Comparison of ENCODE assay signal across 1 cellular context in genomic region chr16:77789085-77789611, GRCh38.
TF ChIP-seq lines count a peak whose summit lies in the region.

No MANE protein-coding gene starts in this region.

TF ChIP-seq in HepG2, 621 proteins besides CTCF, POLR2A, EP300 and RAD21:
- TF ChIP-seq ZNF407 (CRISPR knock-in tag; IDR thresholded peaks at IDR 0.05; ENCODE audit: not compliant biosample characterization) (no peak), HMG20B (CRISPR knock-in tag; conservative IDR thresholded peaks at IDR 0.05) (no peak), ZNF331 (CRISPR knock-in tag; IDR thresholded peaks at IDR 0.05) (no peak), FOSL2 (CRISPR knock-in tag; IDR thresholded peaks at IDR 0.05) (no peak), MED13 (CRISPR knock-in tag; IDR thresholded peaks at IDR 0.05) (no peak)
